In genomic region chr15:31081568-31082250, GRCh38 we compare ENCODE assay signal across 14 cellular contexts. TPM values are rescaled to one million over a fixed set of nuclear protein-coding genes. Genes with fewer than 3 reads are reported as not detected.
A peak's percentile ranks its signal among the peaks of the same experiment; 100 is the strongest.
DNase-seq lines count a peak whose midpoint lies in the region; ATAC-seq and TF ChIP-seq lines count a peak whose summit lies in the region.
"Had no signal": no experiment of that assay in that cellular context is flagged by ENCODE, and none has a peak within 500 bp of the region (broad histone marks: within the 10 kb centered on the region; RNA-seq: fewer than 3 reads in every experiment).

No MANE protein-coding gene starts in this region.

- no peak for ATAC-seq in HG03521 (IDR thresholded peaks at IDR 0.05; ENCODE audit: unreplicated experiment)
- ATAC-seq: activated CD4-positive, CD25-positive, alpha-beta regulatory T cell treated with anti-CD3 and anti-CD28 coated beads, Interleukin-2, amount 50 U/mL, for 24 hours had no signal

- no peaks in the 10 kb centered on the region for H3K27me3 ChIP-seq in Peyer's patch
- H3K27me3 ChIP-seq: SJCRH30 had no signal

- H3K9me3 Mint-ChIP-seq in activated naive CD4-positive, alpha-beta T cell treated with anti-CD3 and anti-CD28 coated beads, Interleukin-2, amount 50 U/mL, for 24 hours: no peaks in the 10 kb centered on the region
- H3K9me3 Mint-ChIP-seq in dendritic cell treated with granulocyte-macrophage colony-stimulating factor and Interleukin-4, amounts not matched to agents 40 ng/mL and 50 ng/mL, for 4 days: no peaks in the 10 kb centered on the region

- DNase-seq in activated naive CD4-positive, alpha-beta T cell treated with anti-CD3 and anti-CD28 coated beads, Interleukin-2, amount 50 U/mL, for 16 hours: no peak
- DNase-seq in NCI-H146 treated with DMSO at 0.1 percent for 48 hours (lab: John Stamatoyannopoulos, UW; ENCODE audit: unreplicated experiment): peak; percentile 33
- DNase-seq in renal cortical epithelial cell (ENCODE audit: low read depth): peak; percentile 44
- DNase-seq in HUDEP-2 (lab: John Stamatoyannopoulos, UW; ENCODE audit: unreplicated experiment in 76 of 76): no peak
- DNase-seq in Peyer's patch: no peak
- DNase-seq: GOT3; NCI-H1930; SJCRH30; stimulated activated CD8-positive, alpha-beta memory T cell treated with anti-CD3 and anti-CD28 coated beads, Interleukin-4, amount 100 ng/mL, for 48 hours had no signal

- intact Hi-C loops in dendritic cell treated with granulocyte-macrophage colony-stimulating factor and Interleukin-4, amounts not matched to agents 40 ng/mL and 50 ng/mL, for 4 days (cut with micrococcal nuclease): loop anchor here (5.0 kb wide), 1 partner anchor 89 kb away; the partner anchor contains the start of gene MTMR10

- H3K4me1 ChIP-seq in Peyer's patch: no peaks in the 10 kb centered on the region
- H3K4me1 ChIP-seq: SJCRH30 had no signal

- no peak overlapping the region for H3K27ac ChIP-seq in Peyer's patch
- H3K27ac ChIP-seq: neutrophil, SJCRH30 had no signal

- H3K4me3 ChIP-seq in Peyer's patch: no peak overlapping the region
- H3K4me3 ChIP-seq: SJCRH30 had no signal

- no peak for TF ChIP-seq POLR2A in Peyer's patch (IDR thresholded peaks at IDR 0.05)

- no peaks in the 10 kb centered on the region for H3K36me3 Mint-ChIP-seq in activated naive CD4-positive, alpha-beta T cell treated with anti-CD3 and anti-CD28 coated beads, Interleukin-2, amount 50 U/mL, for 24 hours
- H3K36me3 Mint-ChIP-seq in dendritic cell treated with granulocyte-macrophage colony-stimulating factor and Interleukin-4, amounts not matched to agents 40 ng/mL and 50 ng/mL, for 4 days (ENCODE audit: low read depth): no peaks in the 10 kb centered on the region

- H3K27ac Mint-ChIP-seq in activated naive CD4-positive, alpha-beta T cell treated with anti-CD3 and anti-CD28 coated beads, Interleukin-2, amount 50 U/mL, for 24 hours: peak overlapping the region; percentile 38
- H3K27ac Mint-ChIP-seq in dendritic cell treated with granulocyte-macrophage colony-stimulating factor and Interleukin-4, amounts not matched to agents 40 ng/mL and 50 ng/mL, for 4 days: peak overlapping the region; percentile 89

- H3K27me3 Mint-ChIP-seq in activated naive CD4-positive, alpha-beta T cell treated with anti-CD3 and anti-CD28 coated beads, Interleukin-2, amount 50 U/mL, for 24 hours: peaks cover 6% of the 10 kb centered on the region
- peaks cover 2% of the 10 kb centered on the region for H3K27me3 Mint-ChIP-seq in dendritic cell treated with granulocyte-macrophage colony-stimulating factor and Interleukin-4, amounts not matched to agents 40 ng/mL and 50 ng/mL, for 4 days

- no peaks in the 10 kb centered on the region for H3K36me3 ChIP-seq in Peyer's patch
- H3K36me3 ChIP-seq: neutrophil, SJCRH30 had no signal

- no peaks in the 10 kb centered on the region for H3K4me1 Mint-ChIP-seq in activated naive CD4-positive, alpha-beta T cell treated with anti-CD3 and anti-CD28 coated beads, Interleukin-2, amount 50 U/mL, for 24 hours
- H3K4me1 Mint-ChIP-seq in dendritic cell treated with granulocyte-macrophage colony-stimulating factor and Interleukin-4, amounts not matched to agents 40 ng/mL and 50 ng/mL, for 4 days (ENCODE audit: low read depth): peaks cover 71% of the 10 kb centered on the region

- no peaks in the 10 kb centered on the region for H3K9me3 ChIP-seq in Peyer's patch
- H3K9me3 ChIP-seq: neutrophil, SJCRH30 had no signal

- peak overlapping the region; percentile 24 for H3K4me3 Mint-ChIP-seq in activated naive CD4-positive, alpha-beta T cell treated with anti-CD3 and anti-CD28 coated beads, Interleukin-2, amount 50 U/mL, for 24 hours
- no peak overlapping the region for H3K4me3 Mint-ChIP-seq in dendritic cell treated with granulocyte-macrophage colony-stimulating factor and Interleukin-4, amounts not matched to agents 40 ng/mL and 50 ng/mL, for 4 days

- TF ChIP-seq CTCF in Peyer's patch (IDR thresholded peaks at IDR 0.05): no peak

RNA-seq across cellular contexts. Expression of gene TRPM1, which starts 19.8 kb away (rescaled TPM):
- not detected in 2 replicates for total RNA-seq in renal cortical epithelial cell
- not detected for total RNA-seq in Peyer's patch

Comparison
In these comparisons a context has a peak if more than half of its experiments do, and no peak if none do; other contexts are left out.
1. DNase-seq: peak in NCI-H146 treated with DMSO at 0.1 percent for 48 hours (single experiment) and renal cortical epithelial cell (single experiment); none in activated naive CD4-positive, alpha-beta T cell treated with anti-CD3 and anti-CD28 coated beads, Interleukin-2, amount 50 U/mL, for 16 hours (single experiment), HUDEP-2 (0 of 76) and Peyer's patch (0 of 3).